In the genomic region with DNA sequence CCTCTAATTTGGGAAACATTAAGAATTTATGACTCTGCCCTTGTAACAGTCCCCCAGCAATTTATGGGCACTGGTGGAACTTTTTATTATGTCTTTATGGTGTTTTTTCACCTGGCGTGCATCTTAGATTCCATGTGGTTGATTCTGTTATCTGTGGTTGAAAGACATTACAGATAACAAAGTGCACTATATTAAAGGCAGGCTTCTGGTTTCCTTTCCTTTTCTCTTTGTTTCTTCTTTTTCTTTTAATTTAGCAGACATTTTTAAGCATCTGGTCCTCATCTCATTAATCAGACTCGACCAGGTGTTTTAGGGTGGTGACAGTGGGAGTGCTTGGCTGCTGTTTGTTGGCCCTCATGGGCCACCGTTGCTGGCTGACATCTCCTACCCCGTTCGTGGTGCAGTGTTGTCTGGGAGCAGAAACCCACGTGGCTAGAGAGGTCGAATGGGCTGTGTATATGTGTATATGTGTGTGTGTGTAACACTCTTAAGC, we compare ENCODE assay signal across 16 cellular contexts.
DNase-seq lines count a peak whose midpoint lies in the region; ATAC-seq, FAIRE-seq and TF ChIP-seq lines count a peak whose summit lies in the region.
"Had no signal": no experiment of that assay in that cellular context is flagged by ENCODE, and none has a peak within 500 bp of the region (broad histone marks: within the 10 kb centered on the region; RNA-seq: fewer than 3 reads in every experiment).

No MANE protein-coding gene starts in this region.

- H3K4me2 ChIP-seq in KMS-11 (peak overlapping the region; percentile 41), astrocyte (ENCODE audit: low read length) (peak overlapping the region; percentile 50)
- H3K4me2 ChIP-seq: BLaER1 had no signal

- H3K4me1 Mint-ChIP-seq in Caco-2 (ENCODE audit: low read depth, unreplicated experiment) (peaks cover 26% of the 10 kb centered on the region), astrocyte (ENCODE audit: low read depth, unreplicated experiment) (peaks cover 10% of the 10 kb centered on the region)
- H3K4me1 Mint-ChIP-seq in activated T-helper 1 cell treated with anti-CD3 and anti-CD28 coated beads, Interleukin-12 subunit alpha, Interleukin-12 subunit beta, Interleukin-2, Interleukin-4 antibody, amounts not matched to agents 30 ng/mL and 10 ng/mL and 1 ng/mL, durations not matched to agents 14 hours and 24 hours and 36 hours (ENCODE audit: low read depth) = peaks cover 4% of the 10 kb centered on the region
- H3K4me1 Mint-ChIP-seq: activated naive CD8-positive, alpha-beta T cell treated with anti-CD3 and anti-CD28 coated beads, Interleukin-2, amount 50 U/mL, for 24 hours had no signal

- H3K36me3 Mint-ChIP-seq in Caco-2 (ENCODE audit: insufficient read depth, unreplicated experiment) (no peaks in the 10 kb centered on the region), astrocyte (ENCODE audit: low read depth, unreplicated experiment) (no peaks in the 10 kb centered on the region)
- H3K36me3 Mint-ChIP-seq in activated T-helper 1 cell treated with anti-CD3 and anti-CD28 coated beads, Interleukin-12 subunit alpha, Interleukin-12 subunit beta, Interleukin-2, Interleukin-4 antibody, amounts not matched to agents 30 ng/mL and 10 ng/mL and 1 ng/mL, durations not matched to agents 14 hours and 24 hours and 36 hours (ENCODE audit: low read depth) = no peaks in the 10 kb centered on the region

- no peak for ATAC-seq in GM19324 (IDR thresholded peaks at IDR 0.05; ENCODE audit: low FRiP score, unreplicated experiment)
- ATAC-seq: activated naive CD8-positive, alpha-beta T cell treated with anti-CD3 and anti-CD28 coated beads, Interleukin-2, amount 50 U/mL, for 24 hours had no signal

- H3K27me3 ChIP-seq in Caco-2 (replicated peaks; ENCODE audit: control insufficient read depth, insufficient read depth, low read length) = no peaks in the 10 kb centered on the region; the same call in 1 of the 2 replicates
- no peaks in the 10 kb centered on the region for H3K27me3 ChIP-seq in KMS-11 (ENCODE audit: insufficient read depth, low read depth)
- peaks cover 11% of the 10 kb centered on the region for H3K27me3 ChIP-seq in astrocyte (ENCODE audit: insufficient read depth, low read length)
- H3K27me3 ChIP-seq in muscle layer of colon (ENCODE audit: control insufficient read depth in 1 of 2, insufficient read depth in 2 of 2, low read length in 2 of 2) = no peaks in the 10 kb centered on the region
- H3K27me3 ChIP-seq: BLaER1 had no signal

- H3K4me3 ChIP-seq in Caco-2 (ENCODE audit: low read depth, low read length) (no peak overlapping the region), KMS-11 (IDR thresholded peaks at IDR 0.05; ENCODE audit: insufficient read depth, low read depth, low read length) (no peak overlapping the region), astrocyte (ENCODE audit: insufficient read depth, low read depth, low read length) (no peak overlapping the region), muscle layer of colon (ENCODE audit: low read depth in 1 of 2, low read length in 2 of 2) (peak overlapping the region in 1 of 2 donors; percentile 4)
- H3K4me3 ChIP-seq: BLaER1 had no signal

- H3K9ac ChIP-seq in KMS-11 (no peak overlapping the region), astrocyte (ENCODE audit: low read length) (no peak overlapping the region), muscle layer of colon (ENCODE audit: low read length) (no peak overlapping the region)
- H3K9ac ChIP-seq: BLaER1 had no signal

- intact Hi-C loops in Caco-2 (cut with micrococcal nuclease; ENCODE audit: unreplicated experiment) = no loop called here
- intact Hi-C loops in activated T-helper 1 cell treated with anti-CD3 and anti-CD28 coated beads, Interleukin-12 subunit alpha, Interleukin-12 subunit beta, Interleukin-2, Interleukin-4 antibody, amounts not matched to agents 30 ng/mL and 10 ng/mL and 1 ng/mL, durations not matched to agents 14 hours and 24 hours and 36 hours (cut with micrococcal nuclease) = no loop called here

- H3K9me3 Mint-ChIP-seq in Caco-2 (ENCODE audit: unreplicated experiment) (peaks cover 1% of the 10 kb centered on the region), astrocyte (ENCODE audit: unreplicated experiment) (peaks cover 7% of the 10 kb centered on the region)
- H3K9me3 Mint-ChIP-seq in activated T-helper 1 cell treated with anti-CD3 and anti-CD28 coated beads, Interleukin-12 subunit alpha, Interleukin-12 subunit beta, Interleukin-2, Interleukin-4 antibody, amounts not matched to agents 30 ng/mL and 10 ng/mL and 1 ng/mL, durations not matched to agents 14 hours and 24 hours and 36 hours = no peaks in the 10 kb centered on the region
- H3K9me3 Mint-ChIP-seq: activated naive CD8-positive, alpha-beta T cell treated with anti-CD3 and anti-CD28 coated beads, Interleukin-2, amount 50 U/mL, for 24 hours had no signal

- TF ChIP-seq CTCF in Caco-2 (IDR thresholded peaks at IDR 0.05; ENCODE audit: insufficient read depth in 1 of 2, low read depth in 1 of 2, low read length in 1 of 2, severe bottlenecking in 1 of 2, unreplicated experiment in 1 of 2) (no peak), KMS-11 (conservative IDR thresholded peaks at IDR 0.05; ENCODE audit: low read depth, low read length) (no peak), astrocyte (IDR thresholded peaks at IDR 0.05; ENCODE audit: insufficient read depth, low read depth, low read length) (no peak)

- H4K20me1 ChIP-seq in KMS-11 (ENCODE audit: insufficient read depth) (no peaks in the 10 kb centered on the region), astrocyte (ENCODE audit: insufficient read depth, low read length) (no peaks in the 10 kb centered on the region)
- H4K20me1 ChIP-seq: BLaER1 had no signal

- H3K4me3 Mint-ChIP-seq in Caco-2 (ENCODE audit: unreplicated experiment) (no peak overlapping the region), astrocyte (ENCODE audit: unreplicated experiment) (no peak overlapping the region)
- no peak overlapping the region for H3K4me3 Mint-ChIP-seq in activated T-helper 1 cell treated with anti-CD3 and anti-CD28 coated beads, Interleukin-12 subunit alpha, Interleukin-12 subunit beta, Interleukin-2, Interleukin-4 antibody, amounts not matched to agents 30 ng/mL and 10 ng/mL and 1 ng/mL, durations not matched to agents 14 hours and 24 hours and 36 hours
- H3K4me3 Mint-ChIP-seq: activated naive CD8-positive, alpha-beta T cell treated with anti-CD3 and anti-CD28 coated beads, Interleukin-2, amount 50 U/mL, for 24 hours had no signal

- FAIRE-seq in astrocyte (lab: Jason Lieb, UNC) = no peak

- DNase-seq in Caco-2 (no peak), astrocyte (ENCODE audit: low read depth) (peak; percentile 87), DMS53 (lab: John Stamatoyannopoulos, UW) (no peak)
- no peak for DNase-seq in activated CD8-positive, alpha-beta memory T cell treated with anti-CD3 and anti-CD28 coated beads for 24 hours
- no peak for DNase-seq in activated T-helper 1 cell treated with anti-CD3 and anti-CD28 coated beads, Interleukin-12 subunit alpha, Interleukin-12 subunit beta, Interleukin-2, Interleukin-4 antibody, amounts not matched to agents 30 ng/mL and 10 ng/mL and 1 ng/mL, durations not matched to agents 14 hours and 24 hours and 36 hours (ENCODE audit: low spot score)
- DNase-seq: activated CD8-positive, alpha-beta memory T cell treated with anti-CD3 and anti-CD28 coated beads, Interleukin-2, amount 50 U/mL, for 4 hours; activated naive CD8-positive, alpha-beta T cell treated with anti-CD3 and anti-CD28 coated beads, Interleukin-2, amount 50 U/mL, for 24 hours; cortex of kidney; NCI-H1092; NCI-H526; stimulated activated CD4-positive, alpha-beta T cell treated with anti-CD3 and anti-CD28 coated beads, Interleukin-4, amount 100 ng/mL, for 24 hours; stimulated activated naive CD4-positive, alpha-beta T cell had no signal

- H3K9me3 ChIP-seq in Caco-2 = no peaks in the 10 kb centered on the region
- no peaks in the 10 kb centered on the region for H3K9me3 ChIP-seq in astrocyte (ENCODE audit: insufficient read depth, low read depth, low read length)
- no peaks in the 10 kb centered on the region for H3K9me3 ChIP-seq in muscle layer of colon (ENCODE audit: low read length)
- H3K9me3 ChIP-seq: BLaER1 had no signal

- POLR2A ChIA-PET in Caco-2 (lab: Charles Lee) = interaction anchor here (0.5 kb wide), 1 partner anchor 42 kb away, joined by 4 read pairs; no protein-coding TSS in a partner anchor

- CTCF ChIA-PET in Caco-2 (lab: Charles Lee) = no interaction called here

- peak overlapping the region; percentile 82 for H2AFZ ChIP-seq in KMS-11 (ENCODE audit: low read depth)
- H2AFZ ChIP-seq in astrocyte (ENCODE audit: low read depth, low read length) = no peak overlapping the region

- H3K4me1 ChIP-seq in Caco-2 (peaks cover 22% of the 10 kb centered on the region), KMS-11 (ENCODE audit: low read depth, poor library complexity, severe bottlenecking) (peaks cover 20% of the 10 kb centered on the region), astrocyte (ENCODE audit: insufficient read depth, low read length) (peaks cover 6% of the 10 kb centered on the region), muscle layer of colon (ENCODE audit: insufficient read depth, low read length) (peaks cover 53% of the 10 kb centered on the region)

- H3K27ac Mint-ChIP-seq in Caco-2 (ENCODE audit: unreplicated experiment) = peak overlapping the region; percentile 48
- no peak overlapping the region for H3K27ac Mint-ChIP-seq in astrocyte (ENCODE audit: unreplicated experiment)
- H3K27ac Mint-ChIP-seq in activated T-helper 1 cell treated with anti-CD3 and anti-CD28 coated beads, Interleukin-12 subunit alpha, Interleukin-12 subunit beta, Interleukin-2, Interleukin-4 antibody, amounts not matched to agents 30 ng/mL and 10 ng/mL and 1 ng/mL, durations not matched to agents 14 hours and 24 hours and 36 hours = no peak overlapping the region
- H3K27ac Mint-ChIP-seq: activated naive CD8-positive, alpha-beta T cell treated with anti-CD3 and anti-CD28 coated beads, Interleukin-2, amount 50 U/mL, for 24 hours had no signal

- no peaks in the 10 kb centered on the region for H3K79me2 ChIP-seq in KMS-11 (ENCODE audit: insufficient read depth, low read depth)
- no peaks in the 10 kb centered on the region for H3K79me2 ChIP-seq in astrocyte (ENCODE audit: insufficient read depth, low read length)

- no peaks in the 10 kb centered on the region for H3K36me3 ChIP-seq in Caco-2 (ENCODE audit: control insufficient read depth, insufficient read depth, low read length)
- H3K36me3 ChIP-seq in KMS-11 (ENCODE audit: insufficient read depth) = no peaks in the 10 kb centered on the region
- H3K36me3 ChIP-seq in astrocyte (ENCODE audit: insufficient read depth, low read length) = no peaks in the 10 kb centered on the region
- no peaks in the 10 kb centered on the region for H3K36me3 ChIP-seq in muscle layer of colon (ENCODE audit: insufficient read depth, low read length)
- H3K36me3 ChIP-seq: BLaER1 had no signal

- H3K27ac ChIP-seq in KMS-11 (peak overlapping the region; percentile 42; the same call in 1 of the 2 replicates), astrocyte (ENCODE audit: low read depth, low read length) (peak overlapping the region; percentile 1), muscle layer of colon (ENCODE audit: low read depth, low read length) (peak overlapping the region; percentile 54)
- H3K27ac ChIP-seq: BLaER1 had no signal

- no peaks in the 10 kb centered on the region for H3K27me3 Mint-ChIP-seq in Caco-2 (ENCODE audit: insufficient read depth, unreplicated experiment)
- peaks cover 51% of the 10 kb centered on the region for H3K27me3 Mint-ChIP-seq in astrocyte (ENCODE audit: low read depth, unreplicated experiment)
- peaks cover 2% of the 10 kb centered on the region for H3K27me3 Mint-ChIP-seq in activated T-helper 1 cell treated with anti-CD3 and anti-CD28 coated beads, Interleukin-12 subunit alpha, Interleukin-12 subunit beta, Interleukin-2, Interleukin-4 antibody, amounts not matched to agents 30 ng/mL and 10 ng/mL and 1 ng/mL, durations not matched to agents 14 hours and 24 hours and 36 hours (ENCODE audit: insufficient read depth)

- no TSS peak for BruUV-seq in Caco-2 (replicated peaks; lab: Mats Ljungman, UMichigan)

Comparison
In these comparisons a context has a peak if more than half of its experiments do, and no peak if none do; other contexts are left out.
1. H3K27ac ChIP-seq: peak in every context shown above with its lines; median percentile 54 in muscle layer of colon; 42 in KMS-11; 1 in astrocyte.